Comparison of ENCODE assay signal across 8 cellular contexts in the genomic region with DNA sequence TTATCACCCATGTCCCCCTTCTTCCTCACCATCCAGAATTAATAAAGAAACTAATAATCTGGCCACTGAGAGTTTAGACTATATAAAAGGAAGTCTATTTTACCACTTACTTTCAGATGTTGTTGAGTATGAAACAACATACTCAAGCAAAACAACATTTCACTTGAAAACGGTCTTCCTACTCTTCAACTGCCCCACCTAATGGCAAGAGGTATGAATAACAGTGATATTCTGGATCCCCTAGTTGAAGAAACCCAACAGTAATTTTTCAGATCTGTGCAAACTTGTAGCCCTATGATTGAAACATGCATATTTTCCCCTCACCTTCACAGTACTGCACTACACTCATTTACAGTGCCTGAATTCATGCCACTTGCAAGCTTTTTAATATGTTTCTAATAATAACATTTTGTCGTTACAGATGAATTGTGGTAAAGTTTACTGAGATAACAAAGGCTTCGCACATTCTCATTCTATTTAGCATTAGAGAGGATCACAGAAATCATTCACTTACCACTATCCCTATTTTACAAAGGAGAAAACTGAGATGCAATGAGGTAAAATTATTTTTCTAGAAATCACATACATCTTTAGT.
DNase-seq lines count a peak whose midpoint lies in the region; ATAC-seq and TF ChIP-seq lines count a peak whose summit lies in the region.

No MANE protein-coding gene starts in this region.

- POLR2A ChIA-PET in SK-N-SH (lab: Yijun Ruan, JAX): no interaction called here

- H3K4me2 ChIP-seq in SK-N-SH: no peak overlapping the region

- H3K27ac ChIP-seq in SK-N-SH (ENCODE audit: low read depth in 2 of 2, low read length in 1 of 2): no peak overlapping the region

- no peaks in the 10 kb centered on the region for H3K9me2 ChIP-seq in SK-N-SH

- H3F3A ChIP-seq in SK-N-SH (replicated peaks; ENCODE audit: insufficient read depth): peaks cover under 1% of the 10 kb centered on the region

- H3K36me3 ChIP-seq in SK-N-SH (replicated peaks in 1 of 2; ENCODE audit: control insufficient read depth in 1 of 2, insufficient read depth in 2 of 2, low read length in 1 of 2): no peaks in the 10 kb centered on the region

- no peaks in the 10 kb centered on the region for H3K79me2 ChIP-seq in SK-N-SH (ENCODE audit: insufficient read depth)

- no peak for TF ChIP-seq EP300 in SK-N-SH (IDR thresholded peaks at IDR 0.05; ENCODE audit: borderline replicate concordance in 1 of 2, low read depth in 1 of 2, low read length in 1 of 2)

- H2AFZ ChIP-seq in SK-N-SH (ENCODE audit: low read depth): no peak overlapping the region

- 77% methylated on average over 3 of the region's 3 CpGs for WGBS in SK-N-SH (ENCODE audit: low lambda C conversion rate)

- no peaks in the 10 kb centered on the region for H4K20me1 ChIP-seq in SK-N-SH (ENCODE audit: insufficient read depth)

- ATAC-seq in GM18867 (IDR thresholded peaks at IDR 0.05; ENCODE audit: unreplicated experiment): peak; percentile 93
- ATAC-seq in HG03442 (IDR thresholded peaks at IDR 0.05; ENCODE audit: unreplicated experiment): peak; percentile 79
- no peak for ATAC-seq in HG03097 (IDR thresholded peaks at IDR 0.05; ENCODE audit: low FRiP score, unreplicated experiment)
- ATAC-seq in GM21737 (IDR thresholded peaks at IDR 0.05; ENCODE audit: unreplicated experiment): no peak
- ATAC-seq in HG03571 (IDR thresholded peaks at IDR 0.05; ENCODE audit: unreplicated experiment): no peak

- no peaks in the 10 kb centered on the region; a peak in 1 of 4 replicates for H3K4me1 ChIP-seq in SK-N-SH (ENCODE audit: control insufficient read depth in 1 of 2, insufficient read depth in 2 of 2, low read depth in 1 of 2, low read length in 1 of 2)

- TF ChIP-seq CTCF in SK-N-SH (IDR thresholded peaks at IDR 0.05): peak; percentile 63

- no peaks in the 10 kb centered on the region for H3K9me3 ChIP-seq in SK-N-SH

- no peaks in the 10 kb centered on the region for H3K27me3 ChIP-seq in SK-N-SH (ENCODE audit: insufficient read depth)

- H3K4me3 ChIP-seq in SK-N-SH (ENCODE audit: low read depth in 2 of 2, low read length in 1 of 2): no peak overlapping the region

- TF ChIP-seq RAD21 in SK-N-SH (IDR thresholded peaks at IDR 0.05; ENCODE audit: low read length): peak; percentile 60

- DNase-seq in Ammon's horn (ENCODE audit: low spot score) (peak; percentile 5), SK-N-SH (peak; percentile 42), kidney glomerular epithelial cell (lab: John Stamatoyannopoulos, UW) (peak; percentile 12)

- H3K9ac ChIP-seq in SK-N-SH: no peak overlapping the region

- CTCF ChIA-PET in SK-N-SH (lab: Yijun Ruan, JAX): interaction anchor here (1.0 to 1.4 kb wide), 3 partner anchors 10 to 347 kb away, joined by 3 read pairs; no protein-coding TSS in a partner anchor

TF ChIP-seq in SK-N-SH, 30 proteins besides CTCF, POLR2A, EP300 and RAD21:
- TF ChIP-seq, protein P1, sequence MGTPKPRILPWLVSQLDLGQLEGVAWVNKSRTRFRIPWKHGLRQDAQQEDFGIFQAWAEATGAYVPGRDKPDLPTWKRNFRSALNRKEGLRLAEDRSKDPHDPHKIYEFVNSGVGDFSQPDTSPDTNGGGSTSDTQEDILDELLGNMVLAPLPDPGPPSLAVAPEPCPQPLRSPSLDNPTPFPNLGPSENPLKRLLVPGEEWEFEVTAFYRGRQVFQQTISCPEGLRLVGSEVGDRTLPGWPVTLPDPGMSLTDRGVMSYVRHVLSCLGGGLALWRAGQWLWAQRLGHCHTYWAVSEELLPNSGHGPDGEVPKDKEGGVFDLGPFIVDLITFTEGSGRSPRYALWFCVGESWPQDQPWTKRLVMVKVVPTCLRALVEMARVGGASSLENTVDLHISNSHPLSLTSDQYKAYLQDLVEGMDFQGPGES (IDR thresholded peaks at IDR 0.05; ENCODE audit: low read depth, low read length): no peak
- TF ChIP-seq SMC3 (IDR thresholded peaks at IDR 0.05; ENCODE audit: low read depth, low read length) (peak; percentile 45), TEAD4 (IDR thresholded peaks at IDR 0.05; ENCODE audit: borderline replicate concordance, insufficient read depth) (no peak)

Comparison
In these comparisons a context has a peak if more than half of its experiments do, and no peak if none do; other contexts are left out.
1. ATAC-seq: peak in GM18867 (single experiment) and HG03442 (single experiment); none in HG03097 (single experiment), GM21737 (single experiment) and HG03571 (single experiment).
2. Peak in every context shown above with its lines, with median percentiles within 50 percentile points of each other: DNase-seq.